In genomic region chr1:9097947-9098705, GRCh38 we compare ENCODE assay signal across 1 cellular context.
TF ChIP-seq lines count a peak whose summit lies in the region.

No MANE protein-coding gene starts in this region.

TF ChIP-seq in H1, 55 proteins besides CTCF, POLR2A, EP300 and RAD21 (continued from another document):
- no peak for TF ChIP-seq POLR2AphosphoS5 (IDR thresholded peaks at IDR 0.05; ENCODE audit: low read depth, low read length)
- TF ChIP-seq PHF8 (conservative IDR thresholded peaks at IDR 0.05; ENCODE audit: low read depth, low read length) = no peak
- no peak for TF ChIP-seq SAP30 (IDR thresholded peaks at IDR 0.05; ENCODE audit: insufficient read depth, insufficient replicate concordance, low read length)
- no peak for TF ChIP-seq JUN (IDR thresholded peaks at IDR 0.05; ENCODE audit: low read depth, low read length)
- no peak for TF ChIP-seq MAFK (IDR thresholded peaks at IDR 0.05; ENCODE audit: low read depth, low read length)
- no peak for TF ChIP-seq NANOG (IDR thresholded peaks at IDR 0.05; ENCODE audit: insufficient read depth, low read depth, low read length, poor library complexity, severe bottlenecking)
